Comparison of ENCODE assay signal across 12 cellular contexts in genomic region chr1:53619811-53620619, GRCh38.
DNase-seq lines count a peak whose midpoint lies in the region; ATAC-seq, FAIRE-seq and TF ChIP-seq lines count a peak whose summit lies in the region.
"Had no signal": no experiment of that assay in that cellular context is flagged by ENCODE, and none has a peak within 500 bp of the region (broad histone marks: within the 10 kb centered on the region; RNA-seq: fewer than 3 reads in every experiment).

No MANE protein-coding gene starts in this region.

- no peaks in the 10 kb centered on the region for H3K9me3 Mint-ChIP-seq in activated naive CD8-positive, alpha-beta T cell treated with anti-CD3 and anti-CD28 coated beads, Interleukin-2, amount 10 ng/mL, durations not matched to agents 7 days and 5 days
- no peaks in the 10 kb centered on the region for H3K9me3 Mint-ChIP-seq in activated naive CD8-positive, alpha-beta T cell treated with anti-CD3 and anti-CD28 coated beads, Interleukin-2, amount 50 U/mL, for 24 hours
- H3K9me3 Mint-ChIP-seq: activated CD8-positive, alpha-beta T cell treated with anti-CD3 and anti-CD28 coated beads for 36 hours had no signal

- POLR2A ChIA-PET in activated naive CD8-positive, alpha-beta T cell treated with anti-CD3 and anti-CD28 coated beads, Interleukin-2, amount 10 ng/mL, durations not matched to agents 7 days and 5 days (lab: Charles Lee) = no interaction called here
- POLR2A ChIA-PET in HEK293T (lab: Yijun Ruan, JAX) = no interaction called here

- H3K27me3 Mint-ChIP-seq in activated naive CD8-positive, alpha-beta T cell treated with anti-CD3 and anti-CD28 coated beads, Interleukin-2, amount 10 ng/mL, durations not matched to agents 7 days and 5 days = peaks cover 16% of the 10 kb centered on the region
- H3K27me3 Mint-ChIP-seq in activated naive CD8-positive, alpha-beta T cell treated with anti-CD3 and anti-CD28 coated beads, Interleukin-2, amount 50 U/mL, for 24 hours = no peaks in the 10 kb centered on the region
- H3K27me3 Mint-ChIP-seq: activated CD8-positive, alpha-beta T cell treated with anti-CD3 and anti-CD28 coated beads for 36 hours had no signal

- no peak overlapping the region for H3K27ac Mint-ChIP-seq in activated naive CD8-positive, alpha-beta T cell treated with anti-CD3 and anti-CD28 coated beads, Interleukin-2, amount 10 ng/mL, durations not matched to agents 7 days and 5 days
- no peak overlapping the region for H3K27ac Mint-ChIP-seq in activated naive CD8-positive, alpha-beta T cell treated with anti-CD3 and anti-CD28 coated beads, Interleukin-2, amount 50 U/mL, for 24 hours
- H3K27ac Mint-ChIP-seq: activated CD8-positive, alpha-beta T cell treated with anti-CD3 and anti-CD28 coated beads for 36 hours had no signal

- H3K27me3 ChIP-seq in bronchial epithelial cell (ENCODE audit: control insufficient read depth, insufficient read depth, low read length) = no peaks in the 10 kb centered on the region
- H3K27me3 ChIP-seq: BE2C, breast epithelium had no signal

- peak; percentile 21 for DNase-seq in activated naive CD8-positive, alpha-beta T cell treated with anti-CD3 and anti-CD28 coated beads, Interleukin-2, amount 10 ng/mL, durations not matched to agents 7 days and 5 days
- DNase-seq in activated naive CD8-positive, alpha-beta T cell treated with anti-CD3 and anti-CD28 coated beads, Interleukin-2, amount 50 U/mL, for 24 hours = no peak
- DNase-seq in bronchial epithelial cell (ENCODE audit: low read depth) = no peak
- DNase-seq in medulla oblongata (ENCODE audit: extremely low spot score) = peak; percentile 55
- DNase-seq in NCI-H2227 (lab: John Stamatoyannopoulos, UW; ENCODE audit: unreplicated experiment) = no peak
- no peak for DNase-seq in HEK293T (ENCODE audit: extremely low spot score)
- DNase-seq: activated CD8-positive, alpha-beta T cell treated with anti-CD3 and anti-CD28 coated beads for 36 hours; BE2C had no signal

- no peaks in the 10 kb centered on the region for H3K36me3 Mint-ChIP-seq in activated naive CD8-positive, alpha-beta T cell treated with anti-CD3 and anti-CD28 coated beads, Interleukin-2, amount 10 ng/mL, durations not matched to agents 7 days and 5 days
- no peaks in the 10 kb centered on the region for H3K36me3 Mint-ChIP-seq in activated naive CD8-positive, alpha-beta T cell treated with anti-CD3 and anti-CD28 coated beads, Interleukin-2, amount 50 U/mL, for 24 hours (ENCODE audit: low read depth)

- H3K4me1 Mint-ChIP-seq in activated naive CD8-positive, alpha-beta T cell treated with anti-CD3 and anti-CD28 coated beads, Interleukin-2, amount 10 ng/mL, durations not matched to agents 7 days and 5 days = no peaks in the 10 kb centered on the region
- no peaks in the 10 kb centered on the region for H3K4me1 Mint-ChIP-seq in activated naive CD8-positive, alpha-beta T cell treated with anti-CD3 and anti-CD28 coated beads, Interleukin-2, amount 50 U/mL, for 24 hours

- TF ChIP-seq CTCF in bronchial epithelial cell (IDR thresholded peaks at IDR 0.05; ENCODE audit: insufficient read depth, low read length, severe bottlenecking) = no peak

- FAIRE-seq in bronchial epithelial cell (lab: Jason Lieb, UNC) = peak; percentile 28

- CTCF ChIA-PET in HEK293T (lab: Yijun Ruan, JAX) = no interaction called here

- H3K4me3 Mint-ChIP-seq in activated naive CD8-positive, alpha-beta T cell treated with anti-CD3 and anti-CD28 coated beads, Interleukin-2, amount 10 ng/mL, durations not matched to agents 7 days and 5 days = no peak overlapping the region
- no peak overlapping the region for H3K4me3 Mint-ChIP-seq in activated naive CD8-positive, alpha-beta T cell treated with anti-CD3 and anti-CD28 coated beads, Interleukin-2, amount 50 U/mL, for 24 hours
- H3K4me3 Mint-ChIP-seq: activated CD8-positive, alpha-beta T cell treated with anti-CD3 and anti-CD28 coated beads for 36 hours had no signal

- no peaks in the 10 kb centered on the region for H3K36me3 ChIP-seq in bronchial epithelial cell (ENCODE audit: control insufficient read depth, insufficient read depth, low read length)
- H3K36me3 ChIP-seq: BE2C, breast epithelium had no signal

- H3K4me3 ChIP-seq in bronchial epithelial cell (ENCODE audit: low read depth, low read length) = no peak overlapping the region
- H3K4me3 ChIP-seq: breast epithelium, skin epidermis had no signal

- ATAC-seq in activated naive CD8-positive, alpha-beta T cell treated with anti-CD3 and anti-CD28 coated beads, Interleukin-2, amount 10 ng/mL, durations not matched to agents 7 days and 5 days (ENCODE audit: low read depth) = no peak
- no peak for ATAC-seq in activated naive CD8-positive, alpha-beta T cell treated with anti-CD3 and anti-CD28 coated beads, Interleukin-2, amount 50 U/mL, for 24 hours
- ATAC-seq in HG03565 (IDR thresholded peaks at IDR 0.05; ENCODE audit: unreplicated experiment) (no peak), GM18909 (IDR thresholded peaks at IDR 0.05; ENCODE audit: poor library complexity, unreplicated experiment) (no peak)
- ATAC-seq: activated CD8-positive, alpha-beta T cell treated with anti-CD3 and anti-CD28 coated beads for 36 hours had no signal

TF ChIP-seq in HEK293T, 16 proteins besides CTCF, POLR2A, EP300 and RAD21:
- TF ChIP-seq FOXM1 (IDR thresholded peaks at IDR 0.05; ENCODE audit: borderline replicate concordance) (no peak), ARNT (IDR thresholded peaks at IDR 0.05) (no peak), CTBP1 (IDR thresholded peaks at IDR 0.05; ENCODE audit: borderline replicate concordance) (no peak), SP1 (IDR thresholded peaks at IDR 0.05) (no peak), SUZ12 (IDR thresholded peaks at IDR 0.05) (no peak), FOXA1 (IDR thresholded peaks at IDR 0.05) (no peak), ZNF384 (IDR thresholded peaks at IDR 0.05) (no peak), NFRKB (IDR thresholded peaks at IDR 0.05) (no peak), BHLHE40 (IDR thresholded peaks at IDR 0.05; ENCODE audit: borderline replicate concordance) (no peak), HDGF (IDR thresholded peaks at IDR 0.05; ENCODE audit: borderline replicate concordance) (no peak)
- TF ChIP-seq, protein P1, sequence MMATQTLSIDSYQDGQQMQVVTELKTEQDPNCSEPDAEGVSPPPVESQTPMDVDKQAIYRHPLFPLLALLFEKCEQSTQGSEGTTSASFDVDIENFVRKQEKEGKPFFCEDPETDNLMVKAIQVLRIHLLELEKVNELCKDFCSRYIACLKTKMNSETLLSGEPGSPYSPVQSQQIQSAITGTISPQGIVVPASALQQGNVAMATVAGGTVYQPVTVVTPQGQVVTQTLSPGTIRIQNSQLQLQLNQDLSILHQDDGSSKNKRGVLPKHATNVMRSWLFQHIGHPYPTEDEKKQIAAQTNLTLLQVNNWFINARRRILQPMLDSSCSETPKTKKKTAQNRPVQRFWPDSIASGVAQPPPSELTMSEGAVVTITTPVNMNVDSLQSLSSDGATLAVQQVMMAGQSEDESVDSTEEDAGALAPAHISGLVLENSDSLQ (IDR thresholded peaks at IDR 0.05) = no peak
TF ChIP-seq in HEK293T: peak in this region for 0.

Comparison
In these comparisons a context has a peak if more than half of its experiments do, and no peak if none do; other contexts are left out.
1. DNase-seq: peak in activated naive CD8-positive, alpha-beta T cell treated with anti-CD3 and anti-CD28 coated beads, Interleukin-2, amount 10 ng/mL, durations not matched to agents 7 days and 5 days (single experiment) and medulla oblongata (single experiment); none in activated naive CD8-positive, alpha-beta T cell treated with anti-CD3 and anti-CD28 coated beads, Interleukin-2, amount 50 U/mL, for 24 hours (single experiment), bronchial epithelial cell (single experiment), NCI-H2227 (single experiment) and HEK293T (single experiment).